In genomic region chr1:67832737-67833594, GRCh38 we compare ENCODE assay signal across 8 cellular contexts. TPM values are rescaled to one million over a fixed set of nuclear protein-coding genes. Genes with fewer than 3 reads are reported as not detected.
DNase-seq lines count a peak whose midpoint lies in the region; ATAC-seq and TF ChIP-seq lines count a peak whose summit lies in the region.

TSS of gene GNG12 (minus strand) at chr1:67833467. CDS start at chr1:67707686, 125,781 bp downstream.

- no peak for TF ChIP-seq CTCF in 22Rv1 (IDR thresholded peaks at IDR 0.05)
- TF ChIP-seq CTCF in GM10248 (IDR thresholded peaks at IDR 0.05; ENCODE audit: control extremely low read depth, extremely low read depth, low read depth, missing control alignments), result no peak
- no peak for TF ChIP-seq CTCF in WTC11 (IDR thresholded peaks at IDR 0.05)
- TF ChIP-seq CTCF in subcutaneous adipose tissue (IDR thresholded peaks at IDR 0.05; ENCODE audit: low read depth), result no peak

- H3K27ac Mint-ChIP-seq in WTC11 (no peak within 1 kb of the TSS), memory B cell (no peak within 1 kb of the TSS)

- peak; percentile 85 for ATAC-seq in WTC11
- ATAC-seq in memory B cell (ENCODE audit: low read depth), result peak; percentile 32
- ATAC-seq in GM18517 (IDR thresholded peaks at IDR 0.05; ENCODE audit: unreplicated experiment), result no peak

- peaks cover 55% of the 10 kb centered on the region for H3K4me1 Mint-ChIP-seq in WTC11
- peaks cover 8% of the 10 kb centered on the region for H3K4me1 Mint-ChIP-seq in memory B cell

- H3K27ac ChIP-seq in 22Rv1 (peak within 1 kb of the TSS; percentile 71), epithelial cell of prostate (peak within 1 kb of the TSS; percentile 83)

- CTCF ChIA-PET in GM10248 (lab: Yijun Ruan, JAX), result interaction anchor here (0.9 to 3.6 kb wide), 5 partner anchors 17 to 146 kb away, joined by 3 to 14 read pairs (median 8); no protein-coding TSS in a partner anchor
- CTCF ChIA-PET in WTC11 (lab: Charles Lee), result interaction anchor here (2.3 kb wide), 1 partner anchor 66 kb away, joined by 12 read pairs; no protein-coding TSS in a partner anchor

- peak; percentile 61 for DNase-seq in GM10248 (ENCODE audit: extremely low spot score)
- peak; percentile 67 for DNase-seq in HT-29 (ENCODE audit: low spot score)
- DNase-seq in WTC11 (ENCODE audit: low spot score), result peak; percentile 84
- no peak for DNase-seq in epithelial cell of prostate (ENCODE audit: low read depth, low spot score)
- DNase-seq in memory B cell (ENCODE audit: low spot score in 2 of 2), result no peak

- H3K36me3 Mint-ChIP-seq in WTC11 (0 out of 2 replicates have a peak, but pooled peaks cover 3% of the 10 kb centered on the region), memory B cell (no peaks in the 10 kb centered on the region)

- POLR2A ChIA-PET in GM10248 (lab: Yijun Ruan, JAX) (no interaction called here), WTC11 (lab: Charles Lee) (no interaction called here)

- H3K9me3 Mint-ChIP-seq in WTC11 (no peaks in the 10 kb centered on the region), memory B cell (no peaks in the 10 kb centered on the region)

- H3K4me3 Mint-ChIP-seq in WTC11 (peak within 1 kb of the TSS; percentile 93), memory B cell (peak within 1 kb of the TSS; percentile 75)

- H3K27me3 Mint-ChIP-seq in WTC11 (ENCODE audit: low read depth), result peaks cover 25% of the 10 kb centered on the region
- peaks cover 20% of the 10 kb centered on the region for H3K27me3 Mint-ChIP-seq in memory B cell

TF ChIP-seq in WTC11, 78 proteins besides CTCF, POLR2A, EP300 and RAD21 (continues in another document):
- TF ChIP-seq ZNF425 (CRISPR knock-in tag; conservative IDR thresholded peaks at IDR 0.05) (no peak), NFE2L1 (CRISPR knock-in tag; IDR thresholded peaks at IDR 0.05) (no peak; the same call in 1 of the 2 replicates), SP1 (CRISPR knock-in tag; conservative IDR thresholded peaks at IDR 0.05) (peak; percentile 64), ELF4 (CRISPR knock-in tag; IDR thresholded peaks at IDR 0.05; ENCODE audit: low read depth) (no peak), ZNF263 (CRISPR knock-in tag; IDR thresholded peaks at IDR 0.05; ENCODE audit: low read depth) (peak; percentile 82), TEAD4 (CRISPR knock-in tag; IDR thresholded peaks at IDR 0.05) (peak; percentile 53; the same call in 1 of the 2 replicates), CDX4 (CRISPR knock-in tag; IDR thresholded peaks at IDR 0.05; ENCODE audit: borderline replicate concordance) (no peak), TP53 (CRISPR knock-in tag; IDR thresholded peaks at IDR 0.05) (no peak), TCF7 (CRISPR knock-in tag; IDR thresholded peaks at IDR 0.05; ENCODE audit: low read depth) (0 out of 2 replicates have a peak, but pooled peaks have one; percentile 36), E2F5 (CRISPR knock-in tag; IDR thresholded peaks at IDR 0.05) (no peak; the same call in 1 of the 2 replicates), ESRRA (CRISPR knock-in tag; IDR thresholded peaks at IDR 0.05; ENCODE audit: borderline replicate concordance) (no peak), ATF6 (CRISPR knock-in tag; IDR thresholded peaks at IDR 0.05) (no peak), FOXP1 (CRISPR knock-in tag; IDR thresholded peaks at IDR 0.05; ENCODE audit: borderline replicate concordance) (peak; percentile 71; the same call in 1 of the 2 replicates), MAX (CRISPR knock-in tag; IDR thresholded peaks at IDR 0.05) (peak; percentile 57), USF2 (CRISPR knock-in tag; IDR thresholded peaks at IDR 0.05) (no peak), PREB (CRISPR knock-in tag; IDR thresholded peaks at IDR 0.05; ENCODE audit: borderline replicate concordance) (no peak), E2F1 (CRISPR knock-in tag; IDR thresholded peaks at IDR 0.05) (no peak)

RNA-seq across cellular contexts. Expression of gene GNG12, which starts in this region (rescaled TPM):
- 31.1 and 32.1 TPM in 2 replicates for total RNA-seq in HT-29 (2014; rRNA removed; shearing (Covaris generic))
- total RNA-seq in WTC11 (2021) (20.7 to 23.7 TPM (median 21.9 TPM) in 3 replicates), subcutaneous adipose tissue (100 to 1,000 TPM in 2 of 4 donors, 10 to 100 TPM in 2; 69.1 to 161 (median 97.7) TPM)

Comparison
In these comparisons a context has a peak if more than half of its experiments do, and no peak if none do; other contexts are left out.
1. DNase-seq: peak in GM10248 (single experiment), HT-29 (single experiment) and WTC11 (single experiment); none in epithelial cell of prostate (single experiment) and memory B cell (0 of 2).